In genomic region chr5:115418788-115419187, GRCh38 we compare ENCODE assay signal across 17 cellular contexts.
DNase-seq lines count a peak whose midpoint lies in the region; ATAC-seq and TF ChIP-seq lines count a peak whose summit lies in the region.
"Had no signal": no experiment of that assay in that cellular context is flagged by ENCODE, and none has a peak within 500 bp of the region (broad histone marks: within the 10 kb centered on the region; RNA-seq: fewer than 3 reads in every experiment).

No MANE protein-coding gene starts in this region.

- no peak overlapping the region for H2AFZ ChIP-seq in OCI-LY7 (ENCODE audit: low read length)

- no peak overlapping the region for H3K4me2 ChIP-seq in OCI-LY7 (ENCODE audit: low read length)

- no peak overlapping the region for H3K4me3 ChIP-seq in HEK293 (ENCODE audit: low read depth, low read length)
- no peak overlapping the region for H3K4me3 ChIP-seq in left lung
- no peak overlapping the region for H3K4me3 ChIP-seq in OCI-LY7 (ENCODE audit: low read depth, low read length, poor library complexity, severe bottlenecking)
- H3K4me3 ChIP-seq in brain microvascular endothelial cell (ENCODE audit: low read depth, low read length), result no peak overlapping the region
- H3K4me3 ChIP-seq: right lobe of liver had no signal

- in situ Hi-C loops in brain microvascular endothelial cell (cut with HindIII; ENCODE audit: low pct_ligation_motif_present, low sequenced_read_pairs), result no loop called here

- H3K27ac ChIP-seq in HEK293 (ENCODE audit: extremely low read depth, low read depth, low read length) (no peak overlapping the region), left lung (no peak overlapping the region), OCI-LY7 (ENCODE audit: low read depth, low read length, poor library complexity, severe bottlenecking) (no peak overlapping the region), brain microvascular endothelial cell (no peak overlapping the region)
- H3K27ac ChIP-seq: right lobe of liver had no signal

- no peaks in the 10 kb centered on the region for H3K9me2 ChIP-seq in OCI-LY7 (ENCODE audit: insufficient read depth, low read length)

- CTCF ChIA-PET in HEK293 (lab: Yijun Ruan, JAX) (no interaction called here), OCI-LY7 (lab: Charles Lee; ENCODE audit: unreplicated experiment) (no interaction called here)

- TF ChIP-seq CTCF in HEK293 (tag by site-specific recombination; IDR thresholded peaks at IDR 0.05) (no peak), left lung (IDR thresholded peaks at IDR 0.05) (no peak), OCI-LY7 (conservative IDR thresholded peaks at IDR 0.05; ENCODE audit: low read length) (no peak), brain microvascular endothelial cell (IDR thresholded peaks at IDR 0.05; ENCODE audit: low read depth, low read length, missing control alignments) (no peak)

- H3K36me3 ChIP-seq in HEK293 (ENCODE audit: control insufficient read depth in 2 of 2, insufficient read depth in 1 of 2, low read length in 2 of 2) (no peaks in the 10 kb centered on the region), left lung (no peaks in the 10 kb centered on the region), OCI-LY7 (ENCODE audit: insufficient read depth, low read length) (no peaks in the 10 kb centered on the region), brain microvascular endothelial cell (replicated peaks) (no peaks in the 10 kb centered on the region)
- H3K36me3 ChIP-seq: right lobe of liver had no signal

- no peak for ATAC-seq in left lung
- no peak for ATAC-seq in GM18861 (IDR thresholded peaks at IDR 0.05; ENCODE audit: unreplicated experiment)
- ATAC-seq: activated CD4-positive, CD25-positive, alpha-beta regulatory T cell treated with anti-CD3 and anti-CD28 coated beads, Interleukin-2, amount 50 U/mL, for 24 hours; activated CD8-positive, alpha-beta memory T cell treated with anti-CD3 and anti-CD28 coated beads, Interleukin-2, amount 10 ng/mL, durations not matched to agents 7 days and 5 days; right lobe of liver had no signal

- intact Hi-C loops in left lung (cut with DNase I), result no loop called here
- intact Hi-C loops in OCI-LY7 (cut with micrococcal nuclease; ENCODE audit: unreplicated experiment), result no loop called here

- H3K9me3 ChIP-seq in HEK293 (ENCODE audit: control insufficient read depth, insufficient read depth, low read depth, low read length) (no peaks in the 10 kb centered on the region), left lung (no peaks in the 10 kb centered on the region), OCI-LY7 (ENCODE audit: low read length) (no peaks in the 10 kb centered on the region)
- H3K9me3 ChIP-seq: right lobe of liver had no signal

- H3K4me1 ChIP-seq in HEK293 (ENCODE audit: control insufficient read depth, insufficient read depth, low read length), result no peaks in the 10 kb centered on the region
- peaks cover 9 to 20% of the 10 kb centered on the region in 2 donors for H3K4me1 ChIP-seq in left lung
- H3K4me1 ChIP-seq in OCI-LY7 (ENCODE audit: insufficient read depth, low read length, poor library complexity, severe bottlenecking), result no peaks in the 10 kb centered on the region
- H3K4me1 ChIP-seq: right lobe of liver had no signal

- H3K27me3 ChIP-seq in left lung, result no peaks in the 10 kb centered on the region
- no peaks in the 10 kb centered on the region for H3K27me3 ChIP-seq in brain microvascular endothelial cell (replicated peaks)
- H3K27me3 ChIP-seq: right lobe of liver had no signal

- POLR2A ChIA-PET in HEK293 (lab: Yijun Ruan, JAX) (no interaction called here), OCI-LY7 (lab: Charles Lee) (interaction anchor here (1.0 kb wide), 1 partner anchor 12 kb away, joined by 3 read pairs; no protein-coding TSS in a partner anchor)

- DNase-seq in COLO668 (lab: John Stamatoyannopoulos, UW; ENCODE audit: unreplicated experiment) (peak; percentile 53), NCI-H2196 treated with DMSO at 0.1 percent for 48 hours (lab: John Stamatoyannopoulos, UW; ENCODE audit: unreplicated experiment) (peak; percentile 30), cerebellar nuclear complex (lab: John Stamatoyannopoulos, UW) (peak; percentile 7 to 25), left lung (no peak), OCI-LY7 (ENCODE audit: low spot score) (no peak), brain microvascular endothelial cell (no peak)
- DNase-seq: activated CD8-positive, alpha-beta memory T cell treated with anti-CD3 and anti-CD28 coated beads, Interleukin-2, amount 10 ng/mL, durations not matched to agents 7 days and 5 days; activated gamma-delta T cell treated with Interleukin-2 at 50 U/mL for 16 hours; anterior cingulate cortex; kidney; nucleus accumbens; right lobe of liver; SIG-M5; stimulated activated CD4-positive, alpha-beta T cell treated with anti-CD3 and anti-CD28 coated beads, Interleukin-1b, Interleukin-23, amount 100 ng/mL, for 48 hours had no signal

- H3K79me2 ChIP-seq in OCI-LY7 (ENCODE audit: insufficient read depth, low read depth, low read length), result no peaks in the 10 kb centered on the region

- BruUV-seq in OCI-LY7 (replicated peaks; lab: Mats Ljungman, UMichigan), result no TSS peak

- H4K20me1 ChIP-seq in OCI-LY7 (ENCODE audit: insufficient read depth, low read length), result no peaks in the 10 kb centered on the region

TF ChIP-seq in HEK293, 187 proteins besides CTCF, POLR2A, EP300 and RAD21:
- TF ChIP-seq ZNF555 (tag by site-specific recombination; conservative IDR thresholded peaks at IDR 0.05) (no peak), ZNF140 (tag by site-specific recombination; IDR thresholded peaks at IDR 0.05) (no peak), ZFHX2 (tag by site-specific recombination; conservative IDR thresholded peaks at IDR 0.05) (peak; percentile 17; the same call in 1 of the 2 replicates)

Comparison
In these comparisons a context has a peak if more than half of its experiments do, and no peak if none do; other contexts are left out.
1. DNase-seq: peak in COLO668 (single experiment), NCI-H2196 treated with DMSO at 0.1 percent for 48 hours (single experiment) and cerebellar nuclear complex (2 of 2); none in left lung (0 of 2), OCI-LY7 (single experiment) and brain microvascular endothelial cell (single experiment).